Comparison of ENCODE assay signal across 1 cellular context in the genomic region with DNA sequence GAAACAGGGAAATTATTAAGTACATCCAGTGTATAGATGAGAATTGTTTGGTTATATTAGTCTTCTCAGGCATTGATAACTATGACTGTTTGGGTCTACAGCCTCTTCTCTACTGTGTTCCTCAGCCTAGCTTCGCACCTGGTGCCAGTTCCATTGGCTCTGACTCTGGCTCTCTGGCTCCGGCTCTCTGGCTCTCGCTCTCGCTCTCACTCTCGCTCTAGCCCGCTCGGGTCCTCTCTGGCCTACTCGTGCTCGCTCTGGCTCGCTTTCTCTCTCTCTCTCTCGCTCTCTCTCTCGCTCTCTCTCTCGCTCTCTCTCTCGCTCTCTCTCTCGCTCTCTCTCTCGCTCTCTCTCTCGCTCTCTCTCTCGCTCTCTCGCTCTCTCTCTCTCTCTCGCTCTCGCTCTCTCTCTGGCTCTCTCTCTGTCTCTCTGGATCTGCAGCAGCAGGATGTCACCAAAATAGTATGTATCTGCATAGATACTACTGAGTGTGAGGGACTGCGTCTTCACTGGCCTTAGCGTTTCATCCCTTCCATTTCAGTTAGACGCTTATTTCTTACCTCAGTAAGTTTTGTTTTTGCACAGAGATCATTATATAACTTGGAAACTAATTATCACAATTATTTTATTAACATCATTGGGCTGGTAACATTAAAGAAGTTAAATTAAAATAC.
A peak's percentile ranks its signal among the peaks of the same experiment; 100 is the strongest.
TF ChIP-seq lines count a peak whose summit lies in the region.

No MANE protein-coding gene starts in this region.

TF ChIP-seq in GM12878, 131 proteins besides CTCF, POLR2A, EP300 and RAD21:
- 0 out of 2 replicates have a peak, but pooled peaks have one; percentile 15 for TF ChIP-seq TCF3 (IDR thresholded peaks at IDR 0.05; ENCODE audit: borderline replicate concordance, insufficient read depth, low read depth, low read length)
- TF ChIP-seq BCL3 (IDR thresholded peaks at IDR 0.05; ENCODE audit: borderline replicate concordance, insufficient read depth, low read depth, low read length, poor library complexity, severe bottlenecking) = peak; percentile 55
- no peak for TF ChIP-seq SMC3 (IDR thresholded peaks at IDR 0.05; ENCODE audit: borderline replicate concordance, low read length)
